ENCODE assay signal across 19 cellular contexts in the genomic region with DNA sequence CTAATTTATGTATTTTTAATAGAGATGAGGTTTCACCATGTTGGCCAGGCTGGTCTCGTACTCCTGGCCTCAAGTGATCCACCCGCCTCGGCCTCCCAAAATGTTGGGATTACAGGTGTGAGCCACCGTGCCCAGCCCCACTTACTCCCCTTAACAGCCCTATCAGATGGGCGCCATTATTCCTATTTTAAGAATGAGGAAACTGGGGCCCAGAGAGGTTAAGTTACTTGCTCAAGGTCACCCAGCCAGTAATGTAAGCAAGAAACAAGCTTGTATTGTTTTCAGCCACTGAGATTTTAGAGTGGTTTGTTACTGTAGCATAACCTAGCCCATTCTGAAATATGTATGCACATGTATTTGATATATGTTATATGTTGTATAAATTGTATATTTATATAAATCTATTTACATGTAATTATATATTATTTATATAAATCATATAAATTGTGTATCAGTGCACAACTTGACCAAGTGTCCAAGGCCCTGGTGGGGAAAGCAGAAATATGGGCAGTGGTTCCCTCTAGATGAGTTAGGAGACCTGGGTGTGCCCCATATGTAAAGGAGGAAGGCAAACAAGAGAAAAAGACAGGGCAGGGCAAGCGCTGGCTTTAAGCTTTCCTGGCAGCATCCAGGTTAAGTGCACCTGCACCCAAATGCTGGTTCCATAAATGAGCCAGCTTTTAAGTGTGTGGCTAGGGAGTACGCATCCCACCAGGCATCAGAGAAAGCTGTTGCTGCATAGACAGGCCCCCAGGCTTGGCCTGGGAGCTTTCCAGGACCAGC. TPM values are rescaled to one million over a fixed set of nuclear protein-coding genes. Genes with fewer than 3 reads are reported as not detected.
DNase-seq lines count a peak whose midpoint lies in the region; ATAC-seq and TF ChIP-seq lines count a peak whose summit lies in the region.
"Had no signal": no experiment of that assay in that cellular context is flagged by ENCODE, and none has a peak within 500 bp of the region (broad histone marks: within the 10 kb centered on the region; RNA-seq: fewer than 3 reads in every experiment).

No MANE protein-coding gene starts in this region.

- H3K4me1 ChIP-seq in mucosa of descending colon (ENCODE audit: low read depth): peaks cover 3% of the 10 kb centered on the region

- intact Hi-C loops in mucosa of descending colon (cut with DNase I, micrococcal nuclease): no loop called here

- DNase-seq in DMS153 (lab: John Stamatoyannopoulos, UW): peak; percentile 8
- no peak for DNase-seq in DMS153 treated with DMSO at 0.1 percent for 48 hours (lab: John Stamatoyannopoulos, UW; ENCODE audit: unreplicated experiment)
- peak; percentile 16 for DNase-seq in NCI-H748 treated with DMSO at 0.1 percent for 48 hours (lab: John Stamatoyannopoulos, UW)
- no peak for DNase-seq in mucosa of descending colon
- DNase-seq in epidermal melanocyte (ENCODE audit: insufficient read length, low spot score): no peak
- no peak for DNase-seq in cortex of kidney (lab: John Stamatoyannopoulos, UW)
- DNase-seq: CD8-positive, alpha-beta T cell; DMS 273 treated with DMSO at 0.1 percent for 48 hours; HCEC 1CT; NCI-H1048; NCI-H1694; NCI-H2029 treated with DMSO at 0.1 percent for 48 hours; NCI-H2227 treated with DMSO at 0.1 percent for 48 hours; SHP77 had no signal

- H3K9me3 ChIP-seq in mucosa of descending colon: no peaks in the 10 kb centered on the region

- peak; percentile 77 for ATAC-seq in mucosa of descending colon
- ATAC-seq: CD8-positive, alpha-beta T cell; Panc1 had no signal

- TF ChIP-seq CTCF in mucosa of descending colon (IDR thresholded peaks at IDR 0.05): no peak

- H3K4me3 ChIP-seq in mucosa of descending colon: no peak overlapping the region

- H3K36me3 ChIP-seq in mucosa of descending colon (ENCODE audit: low read depth): no peaks in the 10 kb centered on the region

RNA-seq across cellular contexts. Expression of gene GUCA1A, which starts 1.2 kb away (rescaled TPM):
- not detected for total RNA-seq in mucosa of descending colon
- total RNA-seq: B cell; CD8-positive, alpha-beta T cell; NCI-H460; OCI-LY7; SK-MEL-5 had no signal

RNA-seq across cellular contexts. Expression of gene GUCA1B, which starts 22.8 kb away (rescaled TPM):
- 1 to 10 TPM in 1 of 3 donors, under 1 TPM in 2; 0.81 to 3.1 (median 0.99) TPM for total RNA-seq in mucosa of descending colon

RNA-seq across cellular contexts. Expression of gene C6orf132, which starts 29.6 kb away (rescaled TPM):
- 10 to 100 TPM; 22.2 to 67.6 (median 57.6) TPM for total RNA-seq in mucosa of descending colon
- total RNA-seq: NCI-H460, SK-MEL-5 had no signal

RNA-seq across cellular contexts. Expression of gene MRPS10, which starts 45.7 kb away (rescaled TPM):
- total RNA-seq in mucosa of descending colon: 10 to 100 TPM; 22.2 to 31.7 (median 31.5) TPM

Comparison
In these comparisons a context has a peak if more than half of its experiments do, and no peak if none do; other contexts are left out.
1. DNase-seq: peak in DMS153 (single experiment) and NCI-H748 treated with DMSO at 0.1 percent for 48 hours (single experiment); none in DMS153 treated with DMSO at 0.1 percent for 48 hours (single experiment), mucosa of descending colon (0 of 3), epidermal melanocyte (single experiment) and cortex of kidney (single experiment).